ENCODE assay signal across 13 cellular contexts in the genomic region with DNA sequence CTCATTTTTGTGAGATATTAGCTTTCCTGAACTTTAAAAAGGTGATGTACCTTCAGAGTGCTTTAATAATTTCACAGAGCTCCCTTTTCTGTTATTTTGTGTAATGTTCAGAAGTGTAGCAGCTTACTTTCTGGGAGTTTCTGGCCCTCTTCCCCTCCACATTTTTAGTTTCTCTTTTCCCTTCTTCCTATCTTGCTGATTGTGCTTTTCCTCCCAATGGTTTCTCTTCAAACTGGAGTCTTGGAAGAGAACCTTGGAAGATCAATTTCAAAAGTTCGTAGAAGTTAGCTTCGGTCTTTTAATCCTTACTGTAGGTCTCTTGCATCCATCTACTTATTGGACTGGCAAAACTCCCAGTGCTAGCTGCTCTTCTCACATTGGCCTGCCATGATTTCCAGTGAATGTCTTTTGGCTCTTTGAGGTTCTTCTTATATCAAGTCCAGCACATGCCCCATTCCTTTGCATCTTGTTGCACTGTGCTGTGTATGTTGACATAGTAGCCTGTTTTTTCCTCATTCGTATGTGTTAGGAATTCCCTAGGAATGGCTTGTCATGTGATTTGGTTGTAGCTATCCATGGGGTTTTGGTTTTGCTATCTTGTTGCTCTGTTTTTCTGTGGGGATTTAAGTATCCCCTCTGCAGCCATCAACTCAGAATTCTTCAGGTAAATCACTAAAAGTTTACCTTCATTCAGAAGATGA. TPM values are rescaled to one million over a fixed set of nuclear protein-coding genes. Genes with fewer than 3 reads are reported as not detected.
DNase-seq lines count a peak whose midpoint lies in the region; ATAC-seq and TF ChIP-seq lines count a peak whose summit lies in the region.
"Had no signal": no experiment of that assay in that cellular context is flagged by ENCODE, and none has a peak within 500 bp of the region (broad histone marks: within the 10 kb centered on the region; RNA-seq: fewer than 3 reads in every experiment).

No MANE protein-coding gene starts in this region.

- CTCF ChIA-PET in CD4-positive, alpha-beta T cell (lab: Charles Lee): no interaction called here
- CTCF ChIA-PET in naive thymus-derived CD4-positive, alpha-beta T cell (lab: Charles Lee): no interaction called here

- no peaks in the 10 kb centered on the region for H3K9me3 Mint-ChIP-seq in CD4-positive, alpha-beta T cell
- no peaks in the 10 kb centered on the region for H3K9me3 Mint-ChIP-seq in central memory CD8-positive, alpha-beta T cell
- H3K9me3 Mint-ChIP-seq in naive thymus-derived CD4-positive, alpha-beta T cell: no peaks in the 10 kb centered on the region

- no peak for TF ChIP-seq POLR2A in vagina (IDR thresholded peaks at IDR 0.05)

- no peak for TF ChIP-seq CTCF in CD4-positive, alpha-beta T cell (IDR thresholded peaks at IDR 0.05)
- no peak for TF ChIP-seq CTCF in vagina (IDR thresholded peaks at IDR 0.05)

- POLR2A ChIA-PET in CD4-positive, alpha-beta T cell (lab: Charles Lee): interaction anchor here (0.7 to 3.5 kb wide), 2 partner anchors 8 to 9 kb away, joined by 3 to 16 read pairs; a partner anchor contains a TSS
- POLR2A ChIA-PET in naive thymus-derived CD4-positive, alpha-beta T cell (lab: Charles Lee): interaction anchor here (0.6 kb wide), 1 partner anchor 639 kb away, joined by 3 read pairs; no protein-coding TSS in a partner anchor

- no peak overlapping the region for H3K4me3 ChIP-seq in HUES6 (ENCODE audit: low read depth, low read length)
- H3K4me3 ChIP-seq in naive thymus-derived CD4-positive, alpha-beta T cell (ENCODE audit: low read length): no peak overlapping the region
- H3K4me3 ChIP-seq in vagina: no peak overlapping the region
- H3K4me3 ChIP-seq: upper lobe of left lung had no signal

- H3K36me3 Mint-ChIP-seq in CD4-positive, alpha-beta T cell (ENCODE audit: low read depth): peaks cover 66% of the 10 kb centered on the region
- peaks cover 21% of the 10 kb centered on the region for H3K36me3 Mint-ChIP-seq in central memory CD8-positive, alpha-beta T cell (ENCODE audit: insufficient read depth)
- H3K36me3 Mint-ChIP-seq in naive thymus-derived CD4-positive, alpha-beta T cell: peaks cover 3 to 34% (median 23%) of the 10 kb centered on the region in 5 donors

- peak overlapping the region; percentile 11 for H3K27ac Mint-ChIP-seq in CD4-positive, alpha-beta T cell
- H3K27ac Mint-ChIP-seq in central memory CD8-positive, alpha-beta T cell (ENCODE audit: low read depth): peak overlapping the region; percentile 38
- H3K27ac Mint-ChIP-seq in naive thymus-derived CD4-positive, alpha-beta T cell: peak overlapping the region in 3 of 9 donors; percentile 22 to 76 (median 38)

- intact Hi-C loops in CD4-positive, alpha-beta T cell (cut with DNase I, micrococcal nuclease): no loop called here
- intact Hi-C loops in naive thymus-derived CD4-positive, alpha-beta T cell (cut with micrococcal nuclease): no loop called here
- intact Hi-C loops in vagina (cut with DNase I): no loop called here

- peaks cover 15% of the 10 kb centered on the region for H3K36me3 ChIP-seq in HUES6 (ENCODE audit: control insufficient read depth, insufficient read depth, low read length)
- H3K36me3 ChIP-seq in naive thymus-derived CD4-positive, alpha-beta T cell (ENCODE audit: control insufficient read depth in 2 of 3, insufficient read depth in 3 of 3, low read length in 3 of 3): peaks cover 5% of the 10 kb centered on the region in 3 experiments
- peaks cover 0 to 7% of the 10 kb centered on the region in 2 donors for H3K36me3 ChIP-seq in vagina

- ATAC-seq in CD4-positive, alpha-beta T cell (ENCODE audit: poor library complexity): no peak
- no peak for ATAC-seq in central memory CD8-positive, alpha-beta T cell (replicated peaks; ENCODE audit: extremely low read depth, poor library complexity, severe bottlenecking)
- no peak for ATAC-seq in naive thymus-derived CD4-positive, alpha-beta T cell
- no peak for ATAC-seq in GM18867 (IDR thresholded peaks at IDR 0.05; ENCODE audit: unreplicated experiment)
- ATAC-seq: HCT116 had no signal

- no peak overlapping the region for H3K27ac ChIP-seq in CD4-positive, alpha-beta T cell (ENCODE audit: low read depth, low read length)
- H3K27ac ChIP-seq in HUES6 (ENCODE audit: low read depth, low read length) (0 out of 2 replicates have a peak overlapping the region, but pooled peaks have one; percentile 1), vagina (no peak overlapping the region)
- no peak overlapping the region for H3K27ac ChIP-seq in naive thymus-derived CD4-positive, alpha-beta T cell (ENCODE audit: low read depth, low read length)

- peaks cover 88% of the 10 kb centered on the region for H3K4me1 Mint-ChIP-seq in CD4-positive, alpha-beta T cell (ENCODE audit: low read depth)
- peaks cover 73% of the 10 kb centered on the region for H3K4me1 Mint-ChIP-seq in central memory CD8-positive, alpha-beta T cell
- H3K4me1 Mint-ChIP-seq in naive thymus-derived CD4-positive, alpha-beta T cell: peaks cover 56 to 95% (median 89%) of the 10 kb centered on the region in 7 donors

- H3K9me3 ChIP-seq in CD4-positive, alpha-beta T cell (ENCODE audit: control insufficient read depth, low read length): no peaks in the 10 kb centered on the region
- H3K9me3 ChIP-seq in HUES6 (ENCODE audit: control insufficient read depth, insufficient read depth, low read depth, low read length) (no peaks in the 10 kb centered on the region), vagina (no peaks in the 10 kb centered on the region)
- H3K9me3 ChIP-seq in naive thymus-derived CD4-positive, alpha-beta T cell (ENCODE audit: control insufficient read depth in 2 of 3, low read length in 3 of 3): no peaks in the 10 kb centered on the region
- H3K9me3 ChIP-seq: upper lobe of left lung had no signal

- peak overlapping the region; percentile 36 for H3K4me3 Mint-ChIP-seq in CD4-positive, alpha-beta T cell
- H3K4me3 Mint-ChIP-seq in central memory CD8-positive, alpha-beta T cell: peak overlapping the region; percentile 65
- peak overlapping the region; percentile 8 to 71 (median 58) for H3K4me3 Mint-ChIP-seq in naive thymus-derived CD4-positive, alpha-beta T cell

- H3K27me3 ChIP-seq in CD4-positive, alpha-beta T cell (ENCODE audit: control insufficient read depth, insufficient read depth, low read length): no peaks in the 10 kb centered on the region
- H3K27me3 ChIP-seq in HUES6 (ENCODE audit: control insufficient read depth, insufficient read depth, low read length) (no peaks in the 10 kb centered on the region), vagina (no peaks in the 10 kb centered on the region)
- H3K27me3 ChIP-seq in naive thymus-derived CD4-positive, alpha-beta T cell (ENCODE audit: control insufficient read depth in 2 of 2, insufficient read depth in 2 of 2, low read length in 2 of 2): no peaks in the 10 kb centered on the region
- H3K27me3 ChIP-seq: upper lobe of left lung had no signal

- no peaks in the 10 kb centered on the region for H3K27me3 Mint-ChIP-seq in CD4-positive, alpha-beta T cell
- no peaks in the 10 kb centered on the region for H3K27me3 Mint-ChIP-seq in central memory CD8-positive, alpha-beta T cell
- H3K27me3 Mint-ChIP-seq in naive thymus-derived CD4-positive, alpha-beta T cell: no peaks in the 10 kb centered on the region

- DNase-seq in CD4-positive, alpha-beta T cell: no peak
- no peak for DNase-seq in central memory CD8-positive, alpha-beta T cell (ENCODE audit: low spot score in 2 of 2)
- DNase-seq in naive thymus-derived CD4-positive, alpha-beta T cell: no peak
- no peak for DNase-seq in vagina (ENCODE audit: extremely low spot score in 2 of 2)
- DNase-seq in OCI-M2 (lab: John Stamatoyannopoulos, UW; ENCODE audit: unreplicated experiment): no peak
- DNase-seq in foreskin melanocyte: no peak
- DNase-seq: DMS79 treated with DMSO at 0.1 percent for 48 hours; NCI-H1105; stimulated activated CD4-positive, alpha-beta T cell treated with anti-CD3 and anti-CD28 coated beads, Interleukin-4, amount 100 ng/mL, for 24 hours; upper lobe of left lung had no signal

- H3K4me1 ChIP-seq in HUES6 (ENCODE audit: control insufficient read depth, insufficient read depth, low read length) (peaks cover 11% of the 10 kb centered on the region), vagina (peaks cover 76% of the 10 kb centered on the region)
- H3K4me1 ChIP-seq in naive thymus-derived CD4-positive, alpha-beta T cell (ENCODE audit: control insufficient read depth in 2 of 2, insufficient read depth in 2 of 2, low read length in 2 of 2): peaks cover 23 to 28% of the 10 kb centered on the region in 2 donors

- no peak overlapping the region for H3K9ac ChIP-seq in HUES6 (ENCODE audit: low read length)

RNA-seq across cellular contexts. Expression of a gene that starts 7.8 kb away (rescaled TPM):
- 10 to 100 TPM; 62.1 to 67.5 TPM for total RNA-seq in CD4-positive, alpha-beta T cell
- total RNA-seq in naive thymus-derived CD4-positive, alpha-beta T cell: 10 to 100 TPM; 49.8 to 78.1 (median 67.9) TPM
- polyA plus RNA-seq in naive thymus-derived CD4-positive, alpha-beta T cell: 10 to 100 TPM; 20.6 to 22.9 TPM
- total RNA-seq in vagina: 34.6 TPM
